17 cellular contexts compared by ENCODE assay signal in genomic region chr22:27150530-27150909, GRCh38.
DNase-seq lines count a peak whose midpoint lies in the region; ATAC-seq and TF ChIP-seq lines count a peak whose summit lies in the region.
"Had no signal": no experiment of that assay in that cellular context is flagged by ENCODE, and none has a peak within 500 bp of the region (broad histone marks: within the 10 kb centered on the region; RNA-seq: fewer than 3 reads in every experiment).

No MANE protein-coding gene starts in this region.

- TF ChIP-seq CTCF in colonic mucosa (IDR thresholded peaks at IDR 0.05): no peak

- no peaks in the 10 kb centered on the region for H3K36me3 Mint-ChIP-seq in T-helper 17 cell (ENCODE audit: low read depth)

- no peak overlapping the region for H3K27ac Mint-ChIP-seq in T-helper 17 cell
- H3K27ac Mint-ChIP-seq: activated naive CD4-positive, alpha-beta T cell treated with anti-CD3 and anti-CD28 coated beads for 36 hours; effector memory CD8-positive, alpha-beta T cell had no signal

- H3K9me3 ChIP-seq in T-helper 17 cell (ENCODE audit: control insufficient read depth, low read length, poor library complexity, severe bottlenecking): no peaks in the 10 kb centered on the region
- no peaks in the 10 kb centered on the region for H3K9me3 ChIP-seq in colonic mucosa
- H3K9me3 ChIP-seq: SJCRH30, transverse colon had no signal

- peak; percentile 40 for ATAC-seq in left ventricle myocardium superior
- no peak for ATAC-seq in GM18868 (IDR thresholded peaks at IDR 0.05; ENCODE audit: unreplicated experiment)
- ATAC-seq in T-helper 17 cell: no peak
- ATAC-seq: effector memory CD8-positive, alpha-beta T cell had no signal

- intact Hi-C loops in left ventricle myocardium superior (cut with micrococcal nuclease) (no loop called here), colonic mucosa (cut with DNase I) (no loop called here)

- no peaks in the 10 kb centered on the region for H3K36me3 ChIP-seq in colonic mucosa
- H3K36me3 ChIP-seq: SJCRH30, transverse colon had no signal

- H3K4me3 ChIP-seq in colonic mucosa: no peak overlapping the region
- H3K4me3 ChIP-seq: transverse colon had no signal

- no peaks in the 10 kb centered on the region for H3K4me1 ChIP-seq in colonic mucosa
- H3K4me1 ChIP-seq: transverse colon had no signal

- H3K27ac ChIP-seq in colonic mucosa: no peak overlapping the region
- H3K27ac ChIP-seq: transverse colon had no signal

- H3K27me3 Mint-ChIP-seq in T-helper 17 cell: peaks cover 7% of the 10 kb centered on the region

- no peaks in the 10 kb centered on the region for H3K4me1 Mint-ChIP-seq in T-helper 17 cell

- no peak overlapping the region for H3K4me3 Mint-ChIP-seq in T-helper 17 cell
- H3K4me3 Mint-ChIP-seq: activated naive CD4-positive, alpha-beta T cell treated with anti-CD3 and anti-CD28 coated beads for 36 hours; effector memory CD8-positive, alpha-beta T cell had no signal

- DNase-seq in AG08395 (ENCODE audit: low spot score) (peak; percentile 36), EH (ENCODE audit: low read depth) (peak; percentile 17), SIG-M5 (lab: John Stamatoyannopoulos, UW) (peak; percentile 27), left ventricle myocardium superior (peak; percentile 35), T-helper 17 cell (no peak), colonic mucosa (no peak), NCI-H146 (lab: John Stamatoyannopoulos, UW) (no peak)
- DNase-seq: activated naive CD4-positive, alpha-beta T cell treated with anti-CD3 and anti-CD28 coated beads for 36 hours; C1 segment of cervical spinal cord; effector memory CD8-positive, alpha-beta T cell; KG1; NCI-H1694; NCI-H524 treated with DMSO at 0.1 percent for 48 hours; stimulated activated CD4-positive, alpha-beta T cell treated with anti-CD3 and anti-CD28 coated beads, Interleukin-1b, Interleukin-23, amount 100 ng/mL, for 48 hours; transverse colon had no signal

- H3K9ac ChIP-seq in colonic mucosa (ENCODE audit: low read depth in 2 of 2, low read length in 2 of 2): no peak overlapping the region

- H3K27me3 ChIP-seq in colonic mucosa: no peaks in the 10 kb centered on the region
- H3K27me3 ChIP-seq: SJCRH30 had no signal

Comparison
In these comparisons a context has a peak if more than half of its experiments do, and no peak if none do; other contexts are left out.
1. DNase-seq: peak in AG08395 (single experiment), EH (single experiment), SIG-M5 (single experiment) and left ventricle myocardium superior (single experiment); none in T-helper 17 cell (0 of 3), colonic mucosa (single experiment) and NCI-H146 (single experiment).